Comparison of ENCODE assay signal across 15 cellular contexts in the genomic region with DNA sequence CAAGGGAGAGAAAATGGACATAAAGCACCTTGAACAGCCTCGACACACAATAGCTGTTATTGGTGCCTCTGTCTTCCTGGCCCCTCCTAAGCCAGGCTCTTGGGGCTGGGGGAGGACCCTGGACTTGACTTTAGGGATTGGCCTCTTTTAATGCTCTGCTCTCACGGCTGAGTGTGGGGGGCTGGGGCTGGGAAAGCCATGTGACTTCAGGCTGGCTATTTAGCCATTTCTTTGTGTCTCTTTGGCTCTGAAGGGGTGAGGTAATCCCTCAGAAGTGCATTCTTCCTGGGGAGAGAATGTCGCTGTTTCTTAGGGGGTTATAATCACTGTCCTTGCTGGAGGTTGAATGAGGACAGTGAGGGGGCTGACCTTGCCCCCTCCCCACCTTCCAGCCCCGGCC. TPM values are rescaled to one million over a fixed set of nuclear protein-coding genes. Genes with fewer than 3 reads are reported as not detected.
A peak's percentile ranks its signal among the peaks of the same experiment; 100 is the strongest.
DNase-seq lines count a peak whose midpoint lies in the region; ATAC-seq and TF ChIP-seq lines count a peak whose summit lies in the region.
"Had no signal": no experiment of that assay in that cellular context is flagged by ENCODE, and none has a peak within 500 bp of the region (broad histone marks: within the 10 kb centered on the region; RNA-seq: fewer than 3 reads in every experiment).

No MANE protein-coding gene starts in this region.

- no peak for TF ChIP-seq CTCF in HEK293 (tag by site-specific recombination; IDR thresholded peaks at IDR 0.05)

- no peak overlapping the region for H3K4me3 ChIP-seq in HEK293 (ENCODE audit: low read depth, low read length)
- no peak overlapping the region for H3K4me3 ChIP-seq in SJSA1

- no peaks in the 10 kb centered on the region for H3K9me3 Mint-ChIP-seq in immature natural killer cell
- no peaks in the 10 kb centered on the region for H3K9me3 Mint-ChIP-seq in stimulated activated memory B cell treated with anti-CD40 and anti-IgM and Interleukin-4, amounts not matched to agents 10 μg/mL and 1 μg/mL and 100 μg/mL, for 72 hours
- H3K9me3 Mint-ChIP-seq: stimulated activated naive CD8-positive, alpha-beta T cell treated with anti-CD3 and anti-CD28 coated beads, Interleukin-15, Interleukin-2, amounts not matched to agents 100 ng/mL and 50 ng/mL, for 24 hours had no signal

- H3K27me3 Mint-ChIP-seq in immature natural killer cell (ENCODE audit: low read depth in 3 of 3), result peaks cover 1 to 11% (median 4%) of the 10 kb centered on the region in 3 donors
- H3K27me3 Mint-ChIP-seq in stimulated activated memory B cell treated with anti-CD40 and anti-IgM and Interleukin-4, amounts not matched to agents 10 μg/mL and 1 μg/mL and 100 μg/mL, for 72 hours, result no peaks in the 10 kb centered on the region

- no peaks in the 10 kb centered on the region for H3K27me3 ChIP-seq in SJSA1 (replicated peaks)

- H3K4me1 ChIP-seq in HEK293 (ENCODE audit: control insufficient read depth, insufficient read depth, low read length), result peaks cover 3% of the 10 kb centered on the region; the same call in 1 of the 2 replicates
- H3K4me1 ChIP-seq in SJSA1 (replicated peaks), result peaks cover 43% of the 10 kb centered on the region

- intact Hi-C loops in sciatic nerve (cut with DNase I), result no loop called here

- no peaks in the 10 kb centered on the region for H3K36me3 ChIP-seq in HEK293 (ENCODE audit: control insufficient read depth in 2 of 2, insufficient read depth in 1 of 2, low read length in 2 of 2)
- H3K36me3 ChIP-seq in SJSA1, result no peaks in the 10 kb centered on the region

- no peaks in the 10 kb centered on the region for H3K36me3 Mint-ChIP-seq in immature natural killer cell
- no peaks in the 10 kb centered on the region for H3K36me3 Mint-ChIP-seq in stimulated activated memory B cell treated with anti-CD40 and anti-IgM and Interleukin-4, amounts not matched to agents 10 μg/mL and 1 μg/mL and 100 μg/mL, for 72 hours
- H3K36me3 Mint-ChIP-seq: CD14-positive monocyte had no signal

- no peak overlapping the region for H3K27ac Mint-ChIP-seq in immature natural killer cell
- no peak overlapping the region for H3K27ac Mint-ChIP-seq in stimulated activated memory B cell treated with anti-CD40 and anti-IgM and Interleukin-4, amounts not matched to agents 10 μg/mL and 1 μg/mL and 100 μg/mL, for 72 hours
- H3K27ac Mint-ChIP-seq: stimulated activated naive CD8-positive, alpha-beta T cell treated with anti-CD3 and anti-CD28 coated beads, Interleukin-15, Interleukin-2, amounts not matched to agents 100 ng/mL and 50 ng/mL, for 24 hours had no signal

- CTCF ChIA-PET in HEK293 (lab: Yijun Ruan, JAX), result no interaction called here

- H3K4me3 Mint-ChIP-seq in immature natural killer cell, result no peak overlapping the region
- H3K4me3 Mint-ChIP-seq in stimulated activated memory B cell treated with anti-CD40 and anti-IgM and Interleukin-4, amounts not matched to agents 10 μg/mL and 1 μg/mL and 100 μg/mL, for 72 hours, result no peak overlapping the region
- H3K4me3 Mint-ChIP-seq: CD14-positive monocyte; stimulated activated naive CD8-positive, alpha-beta T cell treated with anti-CD3 and anti-CD28 coated beads, Interleukin-15, Interleukin-2, amounts not matched to agents 100 ng/mL and 50 ng/mL, for 24 hours had no signal

- DNase-seq in SJSA1 (ENCODE audit: low read depth in 1 of 2, low spot score in 2 of 2), result peak in 1 of 2 experiments; percentile 48
- DNase-seq in left kidney (ENCODE audit: low read depth, low spot score), result peak; percentile 85
- no peak for DNase-seq in sciatic nerve (ENCODE audit: low spot score)
- no peak for DNase-seq in immature natural killer cell
- DNase-seq: activated CD4-positive, alpha-beta T cell treated with anti-CD3 and anti-CD28 coated beads, Interleukin-2, amount 50 U/mL, for 1 hour; GF-D8; GOT3; NCI-H345; T-helper 2 cell had no signal

- H3K4me1 Mint-ChIP-seq in immature natural killer cell, result peaks cover 4 to 13% of the 10 kb centered on the region in 2 donors
- H3K4me1 Mint-ChIP-seq in stimulated activated memory B cell treated with anti-CD40 and anti-IgM and Interleukin-4, amounts not matched to agents 10 μg/mL and 1 μg/mL and 100 μg/mL, for 72 hours, result peaks cover 25% of the 10 kb centered on the region

- POLR2A ChIA-PET in HEK293 (lab: Yijun Ruan, JAX), result interaction anchor here (0.6 kb wide), 1 partner anchor 10 kb away, joined by 3 read pairs; no protein-coding TSS in a partner anchor

- H3K27ac ChIP-seq in HEK293 (ENCODE audit: extremely low read depth, low read depth, low read length) (peak overlapping the region; percentile 32), SJSA1 (peak overlapping the region; percentile 35; the same call in 1 of the 2 replicates)

- H3K9me3 ChIP-seq in HEK293 (ENCODE audit: control insufficient read depth, insufficient read depth, low read depth, low read length) (no peaks in the 10 kb centered on the region), SJSA1 (replicated peaks) (no peaks in the 10 kb centered on the region)

- peak; percentile 55 for ATAC-seq in sciatic nerve
- ATAC-seq in HG02759 (IDR thresholded peaks at IDR 0.05; ENCODE audit: unreplicated experiment), result no peak
- no peak for ATAC-seq in stimulated activated memory B cell treated with anti-CD40 and anti-IgM and Interleukin-4, amounts not matched to agents 10 μg/mL and 1 μg/mL and 100 μg/mL, for 72 hours
- ATAC-seq: Panc1 had no signal

TF ChIP-seq in HEK293, 187 proteins besides CTCF, POLR2A, EP300 and RAD21 (continues in another document):
- TF ChIP-seq ZNF223 (tag by site-specific recombination; IDR thresholded peaks at IDR 0.05) (no peak), ZNF404 (tag by site-specific recombination; IDR thresholded peaks at IDR 0.05) (no peak), ZNF302 (tag by site-specific recombination; IDR thresholded peaks at IDR 0.05; ENCODE audit: low read depth) (no peak), ZXDB (tag by site-specific recombination; IDR thresholded peaks at IDR 0.05) (no peak), ZNF624 (tag by site-specific recombination; IDR thresholded peaks at IDR 0.05) (no peak), ZIC2 (tag by site-specific recombination; IDR thresholded peaks at IDR 0.05) (peak; percentile 67), ZNF701 (tag by site-specific recombination; IDR thresholded peaks at IDR 0.05) (no peak), SP2 (tag by site-specific recombination; IDR thresholded peaks at IDR 0.05) (peak; percentile 16; the same call in 1 of the 2 replicates), ZNF660 (tag by site-specific recombination; IDR thresholded peaks at IDR 0.05) (peak; percentile 52; the same call in 1 of the 2 replicates), ZNF366 (tag by site-specific recombination; conservative IDR thresholded peaks at IDR 0.05) (peak; percentile 42; the same call in 1 of the 2 replicates), ZNF596 (tag by site-specific recombination; IDR thresholded peaks at IDR 0.05) (no peak), ZFP37 (tag by site-specific recombination; IDR thresholded peaks at IDR 0.05) (0 out of 2 replicates have a peak, but pooled peaks have one; percentile 13), ZNF266 (tag by site-specific recombination; IDR thresholded peaks at IDR 0.05; ENCODE audit: low read depth) (no peak), GLIS1 (tag by site-specific recombination; IDR thresholded peaks at IDR 0.05) (peak; percentile 77), ZNF777 (tag by site-specific recombination; IDR thresholded peaks at IDR 0.05; ENCODE audit: borderline replicate concordance) (no peak), MEIS1 (CRISPR knock-in tag; IDR thresholded peaks at IDR 0.05; ENCODE audit: borderline replicate concordance) (no peak)
- TF ChIP-seq, protein P1, sequence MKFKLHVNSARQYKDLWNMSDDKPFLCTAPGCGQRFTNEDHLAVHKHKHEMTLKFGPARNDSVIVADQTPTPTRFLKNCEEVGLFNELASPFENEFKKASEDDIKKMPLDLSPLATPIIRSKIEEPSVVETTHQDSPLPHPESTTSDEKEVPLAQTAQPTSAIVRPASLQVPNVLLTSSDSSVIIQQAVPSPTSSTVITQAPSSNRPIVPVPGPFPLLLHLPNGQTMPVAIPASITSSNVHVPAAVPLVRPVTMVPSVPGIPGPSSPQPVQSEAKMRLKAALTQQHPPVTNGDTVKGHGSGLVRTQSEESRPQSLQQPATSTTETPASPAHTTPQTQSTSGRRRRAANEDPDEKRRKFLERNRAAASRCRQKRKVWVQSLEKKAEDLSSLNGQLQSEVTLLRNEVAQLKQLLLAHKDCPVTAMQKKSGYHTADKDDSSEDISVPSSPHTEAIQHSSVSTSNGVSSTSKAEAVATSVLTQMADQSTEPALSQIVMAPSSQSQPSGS (tag by site-specific recombination; IDR thresholded peaks at IDR 0.05; ENCODE audit: low read depth), result no peak
- TF ChIP-seq, protein P2, sequence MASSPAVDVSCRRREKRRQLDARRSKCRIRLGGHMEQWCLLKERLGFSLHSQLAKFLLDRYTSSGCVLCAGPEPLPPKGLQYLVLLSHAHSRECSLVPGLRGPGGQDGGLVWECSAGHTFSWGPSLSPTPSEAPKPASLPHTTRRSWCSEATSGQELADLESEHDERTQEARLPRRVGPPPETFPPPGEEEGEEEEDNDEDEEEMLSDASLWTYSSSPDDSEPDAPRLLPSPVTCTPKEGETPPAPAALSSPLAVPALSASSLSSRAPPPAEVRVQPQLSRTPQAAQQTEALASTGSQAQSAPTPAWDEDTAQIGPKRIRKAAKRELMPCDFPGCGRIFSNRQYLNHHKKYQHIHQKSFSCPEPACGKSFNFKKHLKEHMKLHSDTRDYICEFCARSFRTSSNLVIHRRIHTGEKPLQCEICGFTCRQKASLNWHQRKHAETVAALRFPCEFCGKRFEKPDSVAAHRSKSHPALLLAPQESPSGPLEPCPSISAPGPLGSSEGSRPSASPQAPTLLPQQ (tag by site-specific recombination; IDR thresholded peaks at IDR 0.05), result peak; percentile 19; the same call in 1 of the 2 replicates

RNA-seq across cellular contexts. Expression of a gene that starts 26.2 kb away (rescaled TPM):
- total RNA-seq in SJSA1 (2014; rRNA removed; shearing (Covaris generic)), result 41.7 and 54.8 TPM in 2 replicates
- total RNA-seq in sciatic nerve, result 25.0 TPM
- 10 to 100 TPM; 21.9 to 30.1 (median 22.6) TPM for polyA plus RNA-seq in immature natural killer cell
